25 cellular contexts compared by ENCODE assay signal in the genomic region with DNA sequence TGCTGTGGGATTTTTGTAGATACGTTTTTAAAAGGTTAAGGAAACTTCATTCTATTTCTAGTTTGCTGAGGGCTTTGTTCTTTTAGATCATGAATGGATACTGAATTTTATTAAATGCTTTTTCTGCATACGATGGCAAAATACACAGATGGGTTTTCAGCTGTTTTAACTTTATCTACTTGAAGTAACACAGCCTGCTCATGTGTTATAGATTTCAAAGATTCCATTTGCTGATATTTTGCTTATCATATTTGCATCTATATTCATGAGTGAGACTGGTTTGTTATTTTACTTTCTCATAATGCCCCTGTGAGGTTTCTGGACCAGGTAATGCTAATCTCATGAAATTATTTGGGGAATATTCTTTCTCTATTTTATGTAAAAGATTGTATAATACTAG.
"Had no signal": no experiment of that assay in that cellular context is flagged by ENCODE, and none has a peak within 500 bp of the region (broad histone marks: within the 10 kb centered on the region; RNA-seq: fewer than 3 reads in every experiment).

No MANE protein-coding gene starts in this region.

- H3K27ac ChIP-seq: coronary artery, dorsolateral prefrontal cortex, epithelial cell of prostate, esophagus squamous epithelium, gastrocnemius medialis, heart right ventricle, left lung, lower lobe of right lung had no signal

- H3K9me3 ChIP-seq: esophagus squamous epithelium, gastrocnemius medialis, heart right ventricle, left lung, lower lobe of right lung, mucosa of descending colon had no signal

- H3K27me3 ChIP-seq: dorsolateral prefrontal cortex, esophagus squamous epithelium, gastrocnemius medialis, heart right ventricle, left lung had no signal

- H3K27ac Mint-ChIP-seq: mesothelial cell of epicardium, naive B cell had no signal

- H3K27me3 Mint-ChIP-seq: naive B cell had no signal

- FAIRE-seq: keratinocyte had no signal

- H3K4me1 ChIP-seq: esophagus squamous epithelium, gastrocnemius medialis, heart right ventricle, left lung, lower lobe of right lung had no signal

- H3K4me3 ChIP-seq: coronary artery, dorsolateral prefrontal cortex, esophagus squamous epithelium, gastrocnemius medialis, heart right ventricle, left lung, lower lobe of right lung, mucosa of descending colon had no signal

- H3K4me3 Mint-ChIP-seq: mesothelial cell of epicardium, naive B cell had no signal

- H3K36me3 ChIP-seq: gastrocnemius medialis, left lung had no signal

- DNase-seq: dermis blood vessel endothelial cell; dorsolateral prefrontal cortex; effector CD4-positive, alpha-beta T cell; effector memory CD4-positive, alpha-beta T cell; erythroblast; esophagus squamous epithelium; foreskin fibroblast; foreskin melanocyte; gastrocnemius medialis; glutamatergic neuron; head of caudate nucleus; heart right ventricle; hippocampal formation; left cardiac atrium; left lung; left ventricle myocardium superior; lower lobe of right lung; mesenchymal stem cell; mucosa of descending colon; naive B cell had no signal

- H3K9me3 Mint-ChIP-seq: mesothelial cell of epicardium, naive B cell had no signal

- ATAC-seq: esophagus mucosa, gastrocnemius medialis, heart right ventricle, left cardiac atrium, left lung, left ventricle myocardium superior, lower lobe of right lung, mucosa of descending colon had no signal

- H3K4me1 Mint-ChIP-seq: mesothelial cell of epicardium, naive B cell had no signal
